8 cellular contexts compared by ENCODE assay signal in genomic region chr17:46253722-46254121, GRCh38. TPM values are rescaled to one million over a fixed set of nuclear protein-coding genes. Genes with fewer than 3 reads are reported as not detected.
DNase-seq lines count a peak whose midpoint lies in the region; ATAC-seq and TF ChIP-seq lines count a peak whose summit lies in the region.
"Not testable (repeated sequence)": the region's sequence is repeated elsewhere in the genome, so short reads cannot be mapped to it uniquely, and the experiment has no call there.

No MANE protein-coding gene starts in this region.

- 28 to 36% methylated on average over 6 to 8 of the region's 8 CpGs for WGBS in aorta, 2 donors

- not testable (repeated sequence) for H3K27me3 ChIP-seq in Loucy (ENCODE audit: insufficient read depth, low read length, poor library complexity, severe bottlenecking); kidney epithelial cell (ENCODE audit: control insufficient read depth, insufficient read depth, low read length); aorta (ENCODE audit: control insufficient read depth in 1 of 2, insufficient read depth in 2 of 2, low read length in 1 of 2)

- not testable (repeated sequence) for H3K4me1 ChIP-seq in Loucy (ENCODE audit: insufficient read depth, low read length, poor library complexity, severe bottlenecking); aorta (ENCODE audit: control insufficient read depth in 1 of 2, insufficient read depth in 2 of 2, low read length in 2 of 2)

- H3K36me3 ChIP-seq in Loucy (ENCODE audit: insufficient read depth, low read length); kidney epithelial cell (ENCODE audit: control insufficient read depth, insufficient read depth, low read length); aorta (ENCODE audit: control insufficient read depth in 1 of 2, insufficient read depth in 2 of 2, low read length in 1 of 2): not testable (repeated sequence)

- H3K79me2 ChIP-seq in Loucy (ENCODE audit: insufficient read depth, low read length): not testable (repeated sequence)

- H3K9me2 ChIP-seq in Loucy (replicated peaks; ENCODE audit: low read depth, low read length): not testable (repeated sequence)

- not testable (repeated sequence) for H3K4me3 ChIP-seq in Loucy (ENCODE audit: low read length, poor library complexity, severe bottlenecking); kidney epithelial cell (ENCODE audit: low read depth, low read length); aorta (ENCODE audit: low read length in 2 of 2)

- not testable (repeated sequence) for H3K27ac ChIP-seq in aorta (ENCODE audit: low read depth in 1 of 2, low read length in 2 of 2)

- peak; percentile 83 for ATAC-seq in aorta (ENCODE audit: low FRiP score)

- not testable (repeated sequence) for H2AFZ ChIP-seq in Loucy (ENCODE audit: low read length)

- H4K20me1 ChIP-seq in Loucy (ENCODE audit: insufficient read depth, low read length, poor library complexity, severe bottlenecking): not testable (repeated sequence)

- intact Hi-C loops in aorta (cut with DNase I): not testable (repeated sequence)

- not testable (repeated sequence) for H3K9ac ChIP-seq in Loucy (ENCODE audit: low read depth, low read length, poor library complexity, severe bottlenecking)

- not testable (repeated sequence) for H3K9me3 ChIP-seq in Loucy (ENCODE audit: insufficient read depth, low read depth, low read length); aorta (ENCODE audit: control insufficient read depth, low read length)

- H3K4me2 ChIP-seq in Loucy (ENCODE audit: low read depth, low read length, poor library complexity, severe bottlenecking): not testable (repeated sequence)

- not testable (repeated sequence) for H3F3A ChIP-seq in Loucy (ENCODE audit: low read depth)

- DNase-seq in GM10266 (ENCODE audit: extremely low spot score) (peak; percentile 87), SIG-M5 (lab: John Stamatoyannopoulos, UW) (peak; percentile 37), dermis blood vessel endothelial cell (peak; percentile 74), aorta (peak; percentile 69 to 92)
- DNase-seq in activated CD8-positive, alpha-beta memory T cell treated with anti-CD3 and anti-CD28 coated beads, Interleukin-2, amount 50 U/mL, for 4 hours: peak; percentile 79
- DNase-seq in kidney epithelial cell (ENCODE audit: low read depth): not testable (repeated sequence)
- peak; percentile 68 to 73 (median 69) for DNase-seq in stimulated activated CD4-positive, alpha-beta T cell treated with anti-CD3 and anti-CD28 coated beads, Interleukin-12 subunit alpha, Interleukin-12 subunit beta, amount 100 ng/mL, for 48 hours (ENCODE audit: low read depth in 2 of 3, low spot score in 1 of 3)

- TF ChIP-seq CTCF in GM10266 (IDR thresholded peaks at IDR 0.05; ENCODE audit: control insufficient read depth, insufficient read depth, low read depth, missing control alignments): peak; percentile 84
- TF ChIP-seq CTCF in Loucy (conservative IDR thresholded peaks at IDR 0.05; ENCODE audit: low read length): peak; percentile 57
- TF ChIP-seq CTCF in kidney epithelial cell (IDR thresholded peaks at IDR 0.05; ENCODE audit: insufficient read depth, low read length, poor library complexity, severe bottlenecking): peak; percentile 39

RNA-seq across cellular contexts. Expression of gene LRRC37A, which starts 41.2 kb away (rescaled TPM):
- total RNA-seq in dermis blood vessel endothelial cell (0.60 and 1.9 TPM in 2 replicates), kidney epithelial cell (2.0 and 2.8 TPM in 2 replicates), aorta (1 to 10 TPM; 5.1 to 7.7 TPM)
- 1 to 10 TPM; 1.0 to 1.7 TPM for polyA plus RNA-seq in aorta
